Comparison of ENCODE assay signal across 11 cellular contexts in the genomic region with DNA sequence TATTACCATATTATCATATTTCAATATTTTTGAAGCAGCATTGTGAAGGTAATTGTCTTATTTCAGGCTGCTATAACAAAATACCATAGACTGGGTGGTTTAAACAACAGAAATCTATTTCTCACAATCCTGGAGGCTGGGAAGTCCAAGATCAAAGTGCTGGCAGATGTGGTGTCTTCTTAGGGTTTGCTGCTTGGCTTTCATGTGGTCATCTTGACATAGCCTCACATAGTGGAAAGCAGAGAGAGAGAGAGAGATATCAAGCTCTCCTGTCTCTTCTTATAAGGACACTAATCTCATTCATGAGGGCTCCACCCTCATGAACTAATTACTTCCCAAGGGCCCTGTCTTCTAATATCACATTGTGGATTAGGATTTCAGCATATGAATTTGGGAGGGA.
"Had no signal": no experiment of that assay in that cellular context is flagged by ENCODE, and none has a peak within 500 bp of the region (broad histone marks: within the 10 kb centered on the region; RNA-seq: fewer than 3 reads in every experiment).

No MANE protein-coding gene starts in this region.

- H3K4me3 ChIP-seq: GM23248, GM23338, HAP-1 had no signal

- FAIRE-seq: H1, H54 had no signal

- H3K27ac Mint-ChIP-seq: GM23338, H9, HFFc6 had no signal

- H3K27ac ChIP-seq: GM23248 had no signal

- H3K36me3 ChIP-seq: HAP-1 had no signal

- H3K4me3 Mint-ChIP-seq: GM23338, H9, HFFc6 had no signal

- H3K9ac ChIP-seq: GM23248 had no signal

- H3K9me3 ChIP-seq: HAP-1 had no signal

- DNase-seq: GM23248, GOT3, H7, H9, HCEC 1CT, HFFc6 had no signal

- H3K4me2 ChIP-seq: GM23338 had no signal

- H2AFZ ChIP-seq: GM23248, GM23338 had no signal

- H3K4me1 Mint-ChIP-seq: GM23338, H9 had no signal

- ATAC-seq: GM23338, HCT116 had no signal
